In the genomic region with DNA sequence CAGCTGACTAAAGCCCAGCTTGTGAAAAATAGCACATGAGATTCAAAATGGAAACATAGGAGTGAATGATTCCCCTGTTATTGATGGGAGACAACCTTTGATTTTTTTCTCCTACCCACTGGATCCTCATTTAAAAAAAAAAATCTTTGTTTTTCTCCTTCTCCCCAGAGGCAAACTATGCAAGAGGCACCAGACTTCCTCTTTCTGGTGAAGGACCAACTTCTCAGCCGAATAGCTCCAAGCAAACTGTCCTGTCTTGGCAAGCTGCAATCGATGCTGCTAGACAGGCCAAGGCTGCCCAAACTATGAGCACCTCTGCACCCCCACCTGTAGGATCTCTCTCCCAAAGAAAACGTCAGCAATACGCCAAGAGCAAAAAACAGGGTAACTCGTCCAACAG, we compare ENCODE assay signal across 26 cellular contexts. TPM values are rescaled to one million over a fixed set of nuclear protein-coding genes. Genes with fewer than 3 reads are reported as not detected.
DNase-seq lines count a peak whose midpoint lies in the region; ATAC-seq and TF ChIP-seq lines count a peak whose summit lies in the region.
"Had no signal": no experiment of that assay in that cellular context is flagged by ENCODE, and none has a peak within 500 bp of the region (broad histone marks: within the 10 kb centered on the region; RNA-seq: fewer than 3 reads in every experiment).

No MANE protein-coding gene starts in this region.

- intact Hi-C loops in upper lobe of right lung (cut with DNase I), result no loop called here

- peak overlapping the region; percentile 4 for H3K27ac ChIP-seq in upper lobe of right lung
- H3K27ac ChIP-seq: breast epithelium, right atrium auricular region, uterus had no signal

- DNase-seq in SIG-M5 treated with dmso at 0.1 percent for 504 hours (lab: John Stamatoyannopoulos, UW; ENCODE audit: unreplicated experiment) (peak; percentile 19), SIG-M5 (lab: John Stamatoyannopoulos, UW) (no peak), RPMI8226 (peak; percentile 18), foreskin melanocyte (peak; percentile 13), upper lobe of right lung (no peak), activated gamma-delta T cell (lab: John Stamatoyannopoulos, UW) (no peak), OCI-M2 (lab: John Stamatoyannopoulos, UW; ENCODE audit: unreplicated experiment) (no peak), NCI-H1930 (lab: John Stamatoyannopoulos, UW) (no peak)
- DNase-seq: 8988T; activated CD4-positive, alpha-beta memory T cell treated with anti-CD3 and anti-CD28 coated beads for 36 hours; activated CD4-positive, CD25-positive, alpha-beta regulatory T cell treated with anti-CD3 and anti-CD28 coated beads, Interleukin-2, amount 50 U/mL, for 72 hours; activated CD8-positive, alpha-beta memory T cell treated with anti-CD3 and anti-CD28 coated beads, Interleukin-2, amount 50 U/mL, for 48 hours; amygdala; CD4-positive, alpha-beta memory T cell; immature natural killer cell; mesendoderm; NCI-H1436; NCI-H2081 treated with DMSO at 0.1 percent for 48 hours; NCI-H2227 treated with DMSO at 0.1 percent for 48 hours; NCI-H526 treated with DMSO at 0.1 percent for 48 hours; stimulated activated naive CD4-positive, alpha-beta T cell treated with Interleukin-2 at 50 U/mL for 16 hours; uterus had no signal

- no peak for TF ChIP-seq CTCF in upper lobe of right lung (IDR thresholded peaks at IDR 0.05)

- H3K9me3 ChIP-seq in upper lobe of right lung, result no peaks in the 10 kb centered on the region
- H3K9me3 ChIP-seq: breast epithelium, right atrium auricular region, uterus had no signal

- no peaks in the 10 kb centered on the region for H3K36me3 ChIP-seq in upper lobe of right lung
- H3K36me3 ChIP-seq: breast epithelium, right atrium auricular region, uterus had no signal

- no peak for ATAC-seq in upper lobe of right lung
- ATAC-seq: activated T-helper 17 cell treated with anti-CD3 and anti-CD28 coated beads, Interleukin-2, amount 50 U/mL, for 72 hours had no signal

- H3K27me3 ChIP-seq in upper lobe of right lung, result peaks cover 35% of the 10 kb centered on the region
- H3K27me3 ChIP-seq: right atrium auricular region, uterus had no signal

- peaks cover 3% of the 10 kb centered on the region for H3K4me1 ChIP-seq in upper lobe of right lung
- H3K4me1 ChIP-seq: breast epithelium, uterus had no signal

- H3K4me3 ChIP-seq in upper lobe of right lung, result peak overlapping the region; percentile 54
- H3K4me3 ChIP-seq: breast epithelium, right atrium auricular region, uterus had no signal

RNA-seq across cellular contexts. Expression of gene CACNA1D, which starts 2.6 kb away (rescaled TPM):
- 47.2 TPM for total RNA-seq in upper lobe of right lung
- total RNA-seq: CD4-positive, alpha-beta memory T cell; glomerular endothelial cell had no signal

Comparison
In these comparisons a context has a peak if more than half of its experiments do, and no peak if none do; other contexts are left out.
1. DNase-seq: peak in SIG-M5 treated with dmso at 0.1 percent for 504 hours (single experiment), RPMI8226 (single experiment) and foreskin melanocyte (single experiment); none in SIG-M5 (single experiment), upper lobe of right lung (single experiment), activated gamma-delta T cell (single experiment), OCI-M2 (single experiment) and NCI-H1930 (0 of 2).